Comparison of ENCODE assay signal across 24 cellular contexts in the genomic region with DNA sequence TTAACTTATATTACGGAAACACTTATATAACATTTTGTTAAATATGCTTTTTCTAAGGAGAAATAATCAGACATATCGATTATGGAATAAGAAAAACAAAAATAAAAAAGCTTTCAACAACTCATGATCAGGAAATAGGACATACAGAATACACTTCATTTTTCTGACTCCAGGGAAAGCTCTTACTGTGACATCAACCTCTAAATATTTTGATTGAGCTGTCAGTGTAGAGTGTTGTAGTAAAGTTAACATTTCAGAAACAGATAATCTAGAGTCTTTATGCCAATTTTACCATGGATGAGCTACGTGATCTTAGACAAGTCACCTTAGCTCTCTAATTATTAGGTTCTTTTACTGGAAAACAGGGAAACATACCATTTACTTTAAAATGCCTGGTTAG.
"Had no signal": no experiment of that assay in that cellular context is flagged by ENCODE, and none has a peak within 500 bp of the region (broad histone marks: within the 10 kb centered on the region; RNA-seq: fewer than 3 reads in every experiment).

No MANE protein-coding gene starts in this region.

- H3K27ac ChIP-seq: colonic mucosa, coronary artery, dorsolateral prefrontal cortex, epithelial cell of prostate, esophagus muscularis mucosa, esophagus squamous epithelium, foreskin keratinocyte, gastrocnemius medialis, gastroesophageal sphincter, heart left ventricle, heart right ventricle had no signal

- H3K36me3 ChIP-seq: colonic mucosa, esophagus muscularis mucosa, esophagus squamous epithelium, gastrocnemius medialis, gastroesophageal sphincter, heart left ventricle, heart right ventricle had no signal

- H3K4me3 ChIP-seq: colonic mucosa, coronary artery, dorsolateral prefrontal cortex, esophagus muscularis mucosa, esophagus squamous epithelium, gastrocnemius medialis, gastroesophageal sphincter, heart left ventricle, heart right ventricle had no signal

- H3K27me3 ChIP-seq: colonic mucosa, esophagus muscularis mucosa, esophagus squamous epithelium, foreskin keratinocyte, gastrocnemius medialis, gastroesophageal sphincter had no signal

- DNase-seq: colonic mucosa; cortex of kidney; dermis blood vessel endothelial cell; dorsolateral prefrontal cortex; effector CD4-positive, alpha-beta T cell; effector CD8-positive, alpha-beta T cell; effector memory CD4-positive, alpha-beta T cell; effector memory CD8-positive, alpha-beta T cell; endodermal cell; erythroblast; esophagus squamous epithelium; foreskin fibroblast; foreskin keratinocyte; foreskin melanocyte; gastrocnemius medialis; glutamatergic neuron; head of caudate nucleus; heart left ventricle; heart right ventricle had no signal

- H3K9me3 ChIP-seq: colonic mucosa, esophagus muscularis mucosa, gastrocnemius medialis, gastroesophageal sphincter, heart left ventricle, heart right ventricle had no signal

- H3K4me1 ChIP-seq: colonic mucosa, esophagus muscularis mucosa, esophagus squamous epithelium, foreskin keratinocyte, gastrocnemius medialis, gastroesophageal sphincter, heart left ventricle, heart right ventricle had no signal

- ATAC-seq: effector memory CD8-positive, alpha-beta T cell; esophagus mucosa; foreskin keratinocyte; gastrocnemius medialis; gastroesophageal sphincter; heart left ventricle; heart right ventricle had no signal
